ENCODE assay signal across 8 cellular contexts in genomic region chr2:173965372-173966025, GRCh38. TPM values are rescaled to one million over a fixed set of nuclear protein-coding genes. Genes with fewer than 3 reads are reported as not detected.
DNase-seq lines count a peak whose midpoint lies in the region; ATAC-seq and TF ChIP-seq lines count a peak whose summit lies in the region.

TSS of gene SP3 (minus strand) at chr2:173965373. CDS start at chr2:173965171, 202 bp downstream.

- peak within 1 kb of the TSS; percentile 96 to 100 (median 100) for H3K27ac Mint-ChIP-seq in IgD-negative memory B cell

- H3K9me2 ChIP-seq in PC-9 (ENCODE audit: insufficient read depth) = no peaks in the 10 kb centered on the region

- H3K27me3 ChIP-seq in PC-9 (ENCODE audit: insufficient read depth, low read depth) (no peaks in the 10 kb centered on the region), mucosa of rectum (ENCODE audit: control insufficient read depth in 2 of 2, insufficient read depth in 2 of 2, low read length in 2 of 2) (no peaks in the 10 kb centered on the region)

- CTCF ChIA-PET in PC-9 (lab: Charles Lee) = no interaction called here

- BruUV-seq in PC-9 (replicated peaks; lab: Mats Ljungman, UMichigan) = TSS peak; percentile 63

- H3K36me3 ChIP-seq in PC-9 (ENCODE audit: low read depth) = peaks cover 16% of the 10 kb centered on the region
- no peaks in the 10 kb centered on the region for H3K36me3 ChIP-seq in mucosa of rectum (ENCODE audit: control insufficient read depth in 2 of 2, insufficient read depth in 2 of 2, low read length in 2 of 2)

- peak within 1 kb of the TSS; percentile 89 to 100 (median 98) for H3K4me3 Mint-ChIP-seq in IgD-negative memory B cell

- peaks cover 48% of the 10 kb centered on the region for H3K79me2 ChIP-seq in PC-9 (ENCODE audit: low read depth)

- no peaks in the 10 kb centered on the region for H3K27me3 Mint-ChIP-seq in IgD-negative memory B cell

- H3K9me3 ChIP-seq in PC-9 (ENCODE audit: insufficient read depth, low read depth) (peaks cover 5% of the 10 kb centered on the region), mucosa of rectum (ENCODE audit: control insufficient read depth in 2 of 2, low read length in 2 of 2) (no peaks in the 10 kb centered on the region)

- H3K4me2 ChIP-seq in PC-9 = peak within 1 kb of the TSS; percentile 90

- H3K27ac ChIP-seq in PC-9 = peak within 1 kb of the TSS; percentile 85
- peak within 1 kb of the TSS; percentile 100 for H3K27ac ChIP-seq in mucosa of rectum (ENCODE audit: low read depth in 2 of 2, low read length in 2 of 2)

- POLR2A ChIA-PET in PC-9 (lab: Charles Lee; ENCODE audit: unreplicated experiment) = interaction anchor here (0.5 to 0.9 kb wide), 14 partner anchors 40 to 1788 kb away, joined by 3 to 8 read pairs (median 4); partner anchors contain the start of gene OLA1

- H3K4me3 ChIP-seq in PC-9 = peak within 1 kb of the TSS; percentile 70
- peak within 1 kb of the TSS; percentile 79 for H3K4me3 ChIP-seq in epithelial cell of proximal tubule (ENCODE audit: low read depth, low read length)
- H3K4me3 ChIP-seq in mucosa of rectum (ENCODE audit: low read length in 2 of 2) = peak within 1 kb of the TSS; percentile 83 to 93

- H3K4me1 ChIP-seq in PC-9 (replicated peaks; ENCODE audit: insufficient read depth) (peaks cover 43% of the 10 kb centered on the region), mucosa of rectum (ENCODE audit: control insufficient read depth in 2 of 2, insufficient read depth in 2 of 2, low read length in 2 of 2) (peaks cover 18 to 20% of the 10 kb centered on the region in 2 donors)

- intact Hi-C loops in PC-9 (cut with micrococcal nuclease; ENCODE audit: unreplicated experiment) = loop anchor here (1.0 to 10.0 kb wide), 7 partner anchors 40 to 561 kb away; partner anchors contain the start of gene OLA1

- H2AFZ ChIP-seq in PC-9 = peak within 1 kb of the TSS; percentile 84

- H4K20me1 ChIP-seq in PC-9 (ENCODE audit: insufficient read depth) = peaks cover 14% of the 10 kb centered on the region; the same call in 1 of the 2 replicates

- H3K9me3 Mint-ChIP-seq in IgD-negative memory B cell = no peaks in the 10 kb centered on the region

- peak within 1 kb of the TSS; percentile 98 to 99 for H3K9ac ChIP-seq in mucosa of rectum (ENCODE audit: low read depth in 1 of 2, low read length in 2 of 2)

- H3K36me3 Mint-ChIP-seq in IgD-negative memory B cell = peaks cover 7% of the 10 kb centered on the region

- DNase-seq in DMS114 treated with DMSO at 0.1 percent for 48 hours (lab: John Stamatoyannopoulos, UW; ENCODE audit: unreplicated experiment) (peak; percentile 88), PC-9 (peak; percentile 97 to 99), epithelial cell of proximal tubule (ENCODE audit: low read depth) (peak; percentile 64)
- peak; percentile 94 for DNase-seq in activated T-cell treated with anti-CD3 and anti-CD28 coated beads, Interleukin-2, amount 50 U/mL, for 1 hour
- peak; percentile 95 for DNase-seq in stimulated activated CD8-positive, alpha-beta memory T cell treated with anti-CD3 and anti-CD28 coated beads, Interleukin-4, amount 100 ng/mL, for 48 hours

- TF ChIP-seq CTCF in PC-9 (conservative IDR thresholded peaks at IDR 0.05) (no peak), epithelial cell of proximal tubule (conservative IDR thresholded peaks at IDR 0.05; ENCODE audit: low read depth, low read length) (no peak)

- peaks cover 42% of the 10 kb centered on the region for H3F3A ChIP-seq in PC-9 (ENCODE audit: insufficient read depth, low read depth)

- H3K4me1 Mint-ChIP-seq in IgD-negative memory B cell = peaks cover 20 to 29% (median 25%) of the 10 kb centered on the region in 3 donors

- peak; percentile 78 for ATAC-seq in GM21529 (IDR thresholded peaks at IDR 0.05; ENCODE audit: unreplicated experiment)

RNA-seq across cellular contexts. Expression of gene SP3, which starts in this region (rescaled TPM):
- 54.4 TPM for polyA plus RNA-seq in IgD-negative memory B cell
- total RNA-seq in PC-9 (2021) (93.6 and 127 TPM in 2 replicates), epithelial cell of proximal tubule (41.2 and 68.1 TPM in 2 replicates)

Comparison
In these comparisons a context has a peak if more than half of its experiments do, and no peak if none do; other contexts are left out.
1. Peak in every context shown above with its lines: DNase-seq, ATAC-seq, H3K4me3 ChIP-seq and H3K27ac ChIP-seq.